Comparison of ENCODE assay signal across 8 cellular contexts in the genomic region with DNA sequence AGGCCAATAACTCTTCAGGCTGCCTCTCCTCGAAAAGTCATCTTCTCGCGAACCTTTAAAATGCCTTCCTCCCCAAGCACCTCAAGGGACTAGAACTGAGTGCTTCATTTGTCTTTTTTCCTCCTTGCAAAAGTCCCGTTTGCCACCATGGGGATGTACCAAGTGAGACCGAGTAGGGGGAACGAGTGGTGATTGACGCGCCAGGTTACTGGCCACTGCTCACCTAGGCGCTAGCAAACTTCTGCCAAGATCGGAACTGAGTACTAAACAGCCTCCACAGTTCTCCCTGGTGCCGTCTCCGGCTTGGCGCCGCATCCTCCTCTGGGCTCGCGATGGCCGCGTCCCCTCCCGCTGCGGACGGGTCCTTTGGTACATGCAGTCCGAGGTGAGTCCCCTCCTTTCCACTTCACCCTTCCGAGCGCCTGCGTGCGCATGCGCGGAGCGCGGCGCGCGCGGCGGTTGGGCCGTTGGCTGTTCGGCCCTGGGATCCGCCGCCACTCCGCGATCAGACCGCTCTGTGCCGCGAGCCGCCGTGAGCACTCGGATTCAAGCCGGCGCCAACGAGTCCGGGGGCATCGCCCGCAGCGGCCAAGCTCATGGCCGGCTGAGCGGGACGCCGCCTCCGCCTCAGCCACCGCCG. TPM values are rescaled to one million over a fixed set of nuclear protein-coding genes. Genes with fewer than 3 reads are reported as not detected.
DNase-seq lines count a peak whose midpoint lies in the region; ATAC-seq and TF ChIP-seq lines count a peak whose summit lies in the region.

Gene CDK16 (plus strand): TSS at position 402 of the 640 bp plus-strand sequence. CDS start 4,877 bp downstream, outside the sequence.

- no peaks in the 10 kb centered on the region for H3K9me3 ChIP-seq in lower lobe of right lung

- H3K4me1 ChIP-seq in lower lobe of right lung: peaks cover 24% of the 10 kb centered on the region

- H3K27me3 Mint-ChIP-seq in activated CD4-positive, alpha-beta memory T cell treated with anti-CD3 and anti-CD28 coated beads, Interleukin-2, amount 10 ng/mL, durations not matched to agents 7 days and 5 days: no peaks in the 10 kb centered on the region

- intact Hi-C loops in dorsolateral prefrontal cortex (cut with DNase I): loop anchor here (2.0 to 5.0 kb wide), 2 partner anchors 14 to 144 kb away; partner anchors contain the start of gene USP11 (in 1 of the 2)
- intact Hi-C loops in lower lobe of right lung (cut with DNase I): no loop called here

- H3K36me3 Mint-ChIP-seq in activated CD4-positive, alpha-beta memory T cell treated with anti-CD3 and anti-CD28 coated beads, Interleukin-2, amount 10 ng/mL, durations not matched to agents 7 days and 5 days (ENCODE audit: low read depth): peaks cover 52% of the 10 kb centered on the region

- POLR2A ChIA-PET in activated CD4-positive, alpha-beta memory T cell treated with anti-CD3 and anti-CD28 coated beads, Interleukin-2, amount 10 ng/mL, durations not matched to agents 7 days and 5 days (lab: Charles Lee): interaction anchor here (0.7 to 5.0 kb wide), 12 partner anchors 10 to 341 kb away, joined by 3 to 53 read pairs (median 4); partner anchors contain the start of genes NDUFB11, RBM10 and USP11

- CTCF ChIA-PET in activated CD4-positive, alpha-beta memory T cell treated with anti-CD3 and anti-CD28 coated beads, Interleukin-2, amount 10 ng/mL, durations not matched to agents 7 days and 5 days (lab: Charles Lee): interaction anchor here (0.8 to 1.7 kb wide), 5 partner anchors 15 to 305 kb away, joined by 3 to 6 read pairs (median 4); partner anchors contain the start of genes NDUFB11, RBM10 and USP11

- ATAC-seq in GM19372 (IDR thresholded peaks at IDR 0.05; ENCODE audit: low read depth, unreplicated experiment) (peak; percentile 32), HG03521 (IDR thresholded peaks at IDR 0.05; ENCODE audit: unreplicated experiment) (peak; percentile 27), lower lobe of right lung (peak; percentile 82 to 87)

- H3K4me1 Mint-ChIP-seq in activated CD4-positive, alpha-beta memory T cell treated with anti-CD3 and anti-CD28 coated beads, Interleukin-2, amount 10 ng/mL, durations not matched to agents 7 days and 5 days: peaks cover 43% of the 10 kb centered on the region

- peak within 1 kb of the TSS; percentile 97 for H3K27ac Mint-ChIP-seq in activated CD4-positive, alpha-beta memory T cell treated with anti-CD3 and anti-CD28 coated beads, Interleukin-2, amount 10 ng/mL, durations not matched to agents 7 days and 5 days

- H3K27ac ChIP-seq in C4-2B (peak within 1 kb of the TSS; percentile 100), dorsolateral prefrontal cortex (peak within 1 kb of the TSS; percentile 88 to 99 (median 96)), lower lobe of right lung (peak within 1 kb of the TSS; percentile 98)

- peaks cover 31% of the 10 kb centered on the region for H3K36me3 ChIP-seq in lower lobe of right lung

- TF ChIP-seq CTCF in C4-2B (conservative IDR thresholded peaks at IDR 0.05) (no peak), dorsolateral prefrontal cortex (IDR thresholded peaks at IDR 0.05 in 54 of 56, conservative IDR thresholded peaks at IDR 0.05 in 2 of 56; ENCODE audit: low read depth in 1 of 56, partially characterized antibody in 56 of 56) (peak in 3 of 56 donors; percentile 8 to 20 (median 20)), lower lobe of right lung (IDR thresholded peaks at IDR 0.05) (no peak)

- peak within 1 kb of the TSS; percentile 62 to 95 (median 79) for H3K4me3 ChIP-seq in dorsolateral prefrontal cortex
- peak within 1 kb of the TSS; percentile 66 for H3K4me3 ChIP-seq in lower lobe of right lung

- DNase-seq in NCI-H748 (lab: John Stamatoyannopoulos, UW; ENCODE audit: unreplicated experiment) (peak; percentile 85), dorsolateral prefrontal cortex (peak; percentile 70 to 93 (median 76)), lower lobe of right lung (peak; percentile 78)
- peak; percentile 73 for DNase-seq in activated CD4-positive, alpha-beta memory T cell treated with anti-CD3 and anti-CD28 coated beads, Interleukin-2, amount 10 ng/mL, durations not matched to agents 7 days and 5 days
- peak; percentile 27 to 57 (median 45) for DNase-seq in stimulated activated CD4-positive, alpha-beta T cell treated with anti-CD3 and anti-CD28 coated beads, TNF-alpha, amount 100 ng/mL, for 24 hours (ENCODE audit: low read depth in 3 of 3)

- H3K27me3 ChIP-seq in dorsolateral prefrontal cortex (peaks cover 0 to 4% (median 0%) of the 10 kb centered on the region in 45 donors), lower lobe of right lung (ENCODE audit: low read depth) (no peaks in the 10 kb centered on the region)

- peak within 1 kb of the TSS; percentile 96 for H3K4me3 Mint-ChIP-seq in activated CD4-positive, alpha-beta memory T cell treated with anti-CD3 and anti-CD28 coated beads, Interleukin-2, amount 10 ng/mL, durations not matched to agents 7 days and 5 days

- H3K9me3 Mint-ChIP-seq in activated CD4-positive, alpha-beta memory T cell treated with anti-CD3 and anti-CD28 coated beads, Interleukin-2, amount 10 ng/mL, durations not matched to agents 7 days and 5 days: no peaks in the 10 kb centered on the region

RNA-seq across cellular contexts. Expression of gene CDK16, which starts in this region (rescaled TPM):
- total RNA-seq in activated CD4-positive, alpha-beta memory T cell treated with anti-CD3 and anti-CD28 coated beads, Interleukin-2, amount 10 ng/mL, durations not matched to agents 7 days and 5 days: 10 to 100 TPM; 59.6 to 60.0 TPM
- total RNA-seq in dorsolateral prefrontal cortex (100 to 1,000 TPM in 118 of 120 experiments, 10 to 100 TPM in 2; 81.5 to 187 (median 132) TPM), lower lobe of right lung (59.2 TPM)

Comparison
In these comparisons a context has a peak if more than half of its experiments do, and no peak if none do; other contexts are left out.
1. Peak in every context shown above with its lines: DNase-seq, ATAC-seq, H3K4me3 ChIP-seq and H3K27ac ChIP-seq.
2. ATAC-seq: peak in every context shown above with its lines; median percentile 84 in lower lobe of right lung; 32 in GM19372; 27 in HG03521.